10 cellular contexts compared by ENCODE assay signal in the genomic region with DNA sequence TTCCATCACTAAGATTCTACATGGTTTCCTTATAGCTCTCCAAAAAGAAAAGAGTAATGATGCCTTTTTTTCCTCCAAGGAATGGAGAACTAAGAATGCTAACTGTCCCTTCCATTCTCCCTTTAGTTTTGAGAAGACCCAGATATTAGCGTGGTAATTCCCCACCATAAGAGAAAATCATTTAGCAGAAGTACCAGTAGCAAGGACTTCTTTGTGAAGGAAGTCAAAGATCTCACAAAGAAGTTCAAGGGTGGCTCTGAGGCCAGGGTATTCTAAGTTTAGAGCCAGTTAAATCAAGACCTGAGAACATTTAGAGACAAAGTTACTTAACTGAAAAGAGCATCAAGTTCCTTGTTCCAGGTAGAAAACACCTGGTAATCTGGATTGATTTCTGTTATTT. TPM values are rescaled to one million over a fixed set of nuclear protein-coding genes. Genes with fewer than 3 reads are reported as not detected.
DNase-seq lines count a peak whose midpoint lies in the region; ATAC-seq and TF ChIP-seq lines count a peak whose summit lies in the region.
"Had no signal": no experiment of that assay in that cellular context is flagged by ENCODE, and none has a peak within 500 bp of the region (broad histone marks: within the 10 kb centered on the region; RNA-seq: fewer than 3 reads in every experiment).

No MANE protein-coding gene starts in this region.

- peaks cover 79% of the 10 kb centered on the region for H3K4me1 Mint-ChIP-seq in activated CD4-positive, alpha-beta memory T cell treated with anti-CD3 and anti-CD28 coated beads, Interleukin-2, amount 10 ng/mL, durations not matched to agents 7 days and 5 days
- peaks cover 81% of the 10 kb centered on the region for H3K4me1 Mint-ChIP-seq in activated CD4-positive, alpha-beta memory T cell treated with anti-CD3 and anti-CD28 coated beads for 36 hours (ENCODE audit: low read depth)
- peaks cover 36 to 92% (median 83%) of the 10 kb centered on the region in 4 donors for H3K4me1 Mint-ChIP-seq in naive thymus-derived CD8-positive, alpha-beta T cell

- H3K9me3 Mint-ChIP-seq in activated CD4-positive, alpha-beta memory T cell treated with anti-CD3 and anti-CD28 coated beads, Interleukin-2, amount 10 ng/mL, durations not matched to agents 7 days and 5 days, result no peaks in the 10 kb centered on the region
- H3K9me3 Mint-ChIP-seq in activated CD4-positive, alpha-beta memory T cell treated with anti-CD3 and anti-CD28 coated beads for 36 hours, result no peaks in the 10 kb centered on the region
- no peaks in the 10 kb centered on the region for H3K9me3 Mint-ChIP-seq in naive thymus-derived CD8-positive, alpha-beta T cell

- no peak for TF ChIP-seq POLR2A in esophagus muscularis mucosa (IDR thresholded peaks at IDR 0.05; ENCODE audit: low read depth)

- H3K56ac ChIP-seq in mesendoderm (ENCODE audit: low read length), result no peak overlapping the region

- H4K8ac ChIP-seq in mesendoderm (ENCODE audit: low read depth, low read length), result no peak overlapping the region

- CTCF ChIA-PET in activated CD4-positive, alpha-beta memory T cell treated with anti-CD3 and anti-CD28 coated beads, Interleukin-2, amount 10 ng/mL, durations not matched to agents 7 days and 5 days (lab: Charles Lee), result interaction anchor here (0.9 kb wide), 1 partner anchor 168 kb away, joined by 3 read pairs; no protein-coding TSS in a partner anchor
- CTCF ChIA-PET in activated CD4-positive, alpha-beta memory T cell treated with anti-CD3 and anti-CD28 coated beads for 36 hours (lab: Charles Lee), result no interaction called here
- CTCF ChIA-PET in SK-N-SH (lab: Yijun Ruan, JAX), result no interaction called here

- no peaks in the 10 kb centered on the region for H3K9me3 ChIP-seq in Loucy (ENCODE audit: insufficient read depth, low read depth, low read length)
- no peaks in the 10 kb centered on the region for H3K9me3 ChIP-seq in SK-N-SH
- no peaks in the 10 kb centered on the region for H3K9me3 ChIP-seq in esophagus muscularis mucosa

- H3K9me2 ChIP-seq in Loucy (replicated peaks; ENCODE audit: low read depth, low read length) (no peaks in the 10 kb centered on the region), SK-N-SH (no peaks in the 10 kb centered on the region)

- H4K5ac ChIP-seq in mesendoderm (ENCODE audit: low read length), result no peak overlapping the region

- intact Hi-C loops in activated CD4-positive, alpha-beta memory T cell treated with anti-CD3 and anti-CD28 coated beads for 36 hours (cut with micrococcal nuclease), result no loop called here
- intact Hi-C loops in esophagus muscularis mucosa (cut with DNase I), result loop anchor here (10.0 kb wide), 1 partner anchor 117 kb away; no protein-coding TSS in a partner anchor

- H3K18ac ChIP-seq in mesendoderm (ENCODE audit: low read length), result no peak overlapping the region

- TF ChIP-seq CTCF in Loucy (conservative IDR thresholded peaks at IDR 0.05; ENCODE audit: low read length), result no peak
- TF ChIP-seq CTCF in SK-N-SH (IDR thresholded peaks at IDR 0.05), result no peak
- no peak for TF ChIP-seq CTCF in esophagus muscularis mucosa (IDR thresholded peaks at IDR 0.05)

- no peak for TF ChIP-seq RAD21 in SK-N-SH (IDR thresholded peaks at IDR 0.05; ENCODE audit: low read length)

- H4K20me1 ChIP-seq in Loucy (ENCODE audit: insufficient read depth, low read length, poor library complexity, severe bottlenecking), result peaks cover 100% of the 10 kb centered on the region
- peaks cover 45% of the 10 kb centered on the region for H4K20me1 ChIP-seq in SK-N-SH (ENCODE audit: insufficient read depth)

- no peaks in the 10 kb centered on the region for H3K27me3 ChIP-seq in Loucy (ENCODE audit: insufficient read depth, low read length, poor library complexity, severe bottlenecking)
- no peaks in the 10 kb centered on the region for H3K27me3 ChIP-seq in mesendoderm (ENCODE audit: insufficient read depth, low read length, poor library complexity)
- H3K27me3 ChIP-seq in SK-N-SH (ENCODE audit: insufficient read depth), result no peaks in the 10 kb centered on the region
- H3K27me3 ChIP-seq in esophagus muscularis mucosa, result no peaks in the 10 kb centered on the region

- H3K27ac ChIP-seq in mesendoderm (ENCODE audit: low read depth, low read length) (no peak overlapping the region), SK-N-SH (ENCODE audit: low read depth in 2 of 2, low read length in 1 of 2) (no peak overlapping the region), esophagus muscularis mucosa (replicated peaks in 1 of 4) (no peak overlapping the region)

- H2AFZ ChIP-seq in Loucy (ENCODE audit: low read length) (no peak overlapping the region), SK-N-SH (ENCODE audit: low read depth) (no peak overlapping the region)

- H3K36me3 ChIP-seq in Loucy (ENCODE audit: insufficient read depth, low read length) (no peaks in the 10 kb centered on the region), mesendoderm (ENCODE audit: control insufficient read depth, insufficient read depth, low read length) (no peaks in the 10 kb centered on the region), SK-N-SH (replicated peaks in 1 of 2; ENCODE audit: control insufficient read depth in 1 of 2, insufficient read depth in 2 of 2, low read length in 1 of 2) (peaks cover 2 to 3% of the 10 kb centered on the region in 2 experiments), esophagus muscularis mucosa (no peaks in the 10 kb centered on the region)

- H3K79me2 ChIP-seq in Loucy (ENCODE audit: insufficient read depth, low read length) (peaks cover 100% of the 10 kb centered on the region), mesendoderm (ENCODE audit: control insufficient read depth, insufficient read depth, low read length) (peaks cover 15% of the 10 kb centered on the region), SK-N-SH (ENCODE audit: insufficient read depth) (peaks cover 99% of the 10 kb centered on the region)

- H3K79me1 ChIP-seq in mesendoderm (ENCODE audit: low read length), result no peaks in the 10 kb centered on the region

- H3K4me3 ChIP-seq in Loucy (ENCODE audit: low read length, poor library complexity, severe bottlenecking) (peak overlapping the region; percentile 51), mesendoderm (ENCODE audit: low read length) (no peak overlapping the region), SK-N-SH (ENCODE audit: low read depth in 2 of 2, low read length in 1 of 2) (no peak overlapping the region), esophagus muscularis mucosa (no peak overlapping the region)

- peaks cover 68% of the 10 kb centered on the region for H3K4me1 ChIP-seq in Loucy (ENCODE audit: insufficient read depth, low read length, poor library complexity, severe bottlenecking)
- H3K4me1 ChIP-seq in mesendoderm (ENCODE audit: control insufficient read depth, low read depth, low read length), result no peaks in the 10 kb centered on the region
- H3K4me1 ChIP-seq in SK-N-SH (ENCODE audit: control insufficient read depth in 1 of 2, insufficient read depth in 2 of 2, low read depth in 1 of 2, low read length in 1 of 2), result peaks cover 0 to 5% of the 10 kb centered on the region in 2 experiments; a peak in 3 of 4 replicates
- H3K4me1 ChIP-seq in esophagus muscularis mucosa, result peaks cover 46 to 91% (median 83%) of the 10 kb centered on the region in 4 donors

- H3K27ac Mint-ChIP-seq in activated CD4-positive, alpha-beta memory T cell treated with anti-CD3 and anti-CD28 coated beads, Interleukin-2, amount 10 ng/mL, durations not matched to agents 7 days and 5 days, result peak overlapping the region; percentile 23
- H3K27ac Mint-ChIP-seq in activated CD4-positive, alpha-beta memory T cell treated with anti-CD3 and anti-CD28 coated beads for 36 hours, result no peak overlapping the region
- H3K27ac Mint-ChIP-seq in naive thymus-derived CD8-positive, alpha-beta T cell, result peak overlapping the region in 6 of 10 donors; percentile 1 to 69 (median 32)

- H2AK5ac ChIP-seq in mesendoderm (ENCODE audit: low read length), result no peak overlapping the region

- H2BK15ac ChIP-seq in mesendoderm (replicated peaks; ENCODE audit: low read depth), result no peak overlapping the region

- no CpG with 5 or more reads among the region's 1 CpG for WGBS in mesendoderm (ENCODE audit: extremely low coverage, insufficient coverage, low lambda C conversion rate)
- 92% methylated on average over 1 of the region's 1 CpG for WGBS in SK-N-SH (ENCODE audit: low lambda C conversion rate)
- WGBS in esophagus muscularis mucosa, result 70% methylated on average over 1 of the region's 1 CpG

- TF ChIP-seq EP300 in SK-N-SH (IDR thresholded peaks at IDR 0.05; ENCODE audit: borderline replicate concordance in 1 of 2, low read depth in 1 of 2, low read length in 1 of 2) (no peak), esophagus muscularis mucosa (IDR thresholded peaks at IDR 0.05) (no peak)

- H3K4me2 ChIP-seq in Loucy (ENCODE audit: low read depth, low read length, poor library complexity, severe bottlenecking) (peak overlapping the region; percentile 78), mesendoderm (ENCODE audit: low read length) (no peak overlapping the region), SK-N-SH (no peak overlapping the region)

- H3F3A ChIP-seq in Loucy (ENCODE audit: low read depth) (peaks cover 8% of the 10 kb centered on the region; the same call in 1 of the 2 replicates), SK-N-SH (replicated peaks; ENCODE audit: insufficient read depth) (no peaks in the 10 kb centered on the region)

- H3K4me3 Mint-ChIP-seq in activated CD4-positive, alpha-beta memory T cell treated with anti-CD3 and anti-CD28 coated beads, Interleukin-2, amount 10 ng/mL, durations not matched to agents 7 days and 5 days, result no peak overlapping the region
- H3K4me3 Mint-ChIP-seq in activated CD4-positive, alpha-beta memory T cell treated with anti-CD3 and anti-CD28 coated beads for 36 hours, result no peak overlapping the region
- H3K4me3 Mint-ChIP-seq in naive thymus-derived CD8-positive, alpha-beta T cell, result peak overlapping the region in 9 of 10 donors; percentile 7 to 65 (median 39)

- DNase-seq in activated CD4-positive, alpha-beta memory T cell treated with anti-CD3 and anti-CD28 coated beads, Interleukin-2, amount 10 ng/mL, durations not matched to agents 7 days and 5 days, result no peak
- DNase-seq in activated CD4-positive, alpha-beta memory T cell treated with anti-CD3 and anti-CD28 coated beads for 36 hours, result no peak
- no peak for DNase-seq in naive thymus-derived CD8-positive, alpha-beta T cell
- DNase-seq in mesendoderm, result no peak
- no peak for DNase-seq in SK-N-SH
- no peak for DNase-seq in esophagus muscularis mucosa (ENCODE audit: extremely low spot score)
- DNase-seq: aorta, NCI-H1436 had no signal

- no peak overlapping the region for H2BK120ac ChIP-seq in mesendoderm (ENCODE audit: low read depth, low read length)

- H3K4ac ChIP-seq in mesendoderm (ENCODE audit: low read depth, low read length), result no peak overlapping the region

- ATAC-seq in GM21447 (IDR thresholded peaks at IDR 0.05; ENCODE audit: unreplicated experiment), result peak; percentile 45
- ATAC-seq in naive thymus-derived CD8-positive, alpha-beta T cell, result no peak

- no peak overlapping the region for H2BK5ac ChIP-seq in mesendoderm (ENCODE audit: low read length)

- no peak overlapping the region for H3K23ac ChIP-seq in mesendoderm (ENCODE audit: low read length)

- POLR2A ChIA-PET in activated CD4-positive, alpha-beta memory T cell treated with anti-CD3 and anti-CD28 coated beads, Interleukin-2, amount 10 ng/mL, durations not matched to agents 7 days and 5 days (lab: Charles Lee), result interaction anchor here (1.1 to 1.3 kb wide), 2 partner anchors 8 to 16 kb away, joined by 3 to 7 read pairs; no protein-coding TSS in a partner anchor
- POLR2A ChIA-PET in activated CD4-positive, alpha-beta memory T cell treated with anti-CD3 and anti-CD28 coated beads for 36 hours (lab: Charles Lee), result interaction anchor here (0.5 kb wide), 1 partner anchor 65 kb away, joined by 3 read pairs; no protein-coding TSS in a partner anchor
- POLR2A ChIA-PET in naive thymus-derived CD8-positive, alpha-beta T cell (lab: Charles Lee), result interaction anchor here (1.1 kb wide), 1 partner anchor 8 kb away, joined by 5 read pairs; no protein-coding TSS in a partner anchor
- POLR2A ChIA-PET in SK-N-SH (lab: Yijun Ruan, JAX), result no interaction called here

- H3K9ac ChIP-seq in Loucy (ENCODE audit: low read depth, low read length, poor library complexity, severe bottlenecking) (peak overlapping the region; percentile 22), mesendoderm (ENCODE audit: low read length) (no peak overlapping the region), SK-N-SH (no peak overlapping the region)

- peaks cover 59% of the 10 kb centered on the region for H3K36me3 Mint-ChIP-seq in activated CD4-positive, alpha-beta memory T cell treated with anti-CD3 and anti-CD28 coated beads, Interleukin-2, amount 10 ng/mL, durations not matched to agents 7 days and 5 days (ENCODE audit: low read depth)
- H3K36me3 Mint-ChIP-seq in activated CD4-positive, alpha-beta memory T cell treated with anti-CD3 and anti-CD28 coated beads for 36 hours, result peaks cover 12% of the 10 kb centered on the region
- H3K36me3 Mint-ChIP-seq in naive thymus-derived CD8-positive, alpha-beta T cell, result peaks cover 0 to 27% (median 6%) of the 10 kb centered on the region in 3 donors

- H3K27me3 Mint-ChIP-seq in activated CD4-positive, alpha-beta memory T cell treated with anti-CD3 and anti-CD28 coated beads, Interleukin-2, amount 10 ng/mL, durations not matched to agents 7 days and 5 days, result no peaks in the 10 kb centered on the region
- no peaks in the 10 kb centered on the region for H3K27me3 Mint-ChIP-seq in activated CD4-positive, alpha-beta memory T cell treated with anti-CD3 and anti-CD28 coated beads for 36 hours
- no peaks in the 10 kb centered on the region for H3K27me3 Mint-ChIP-seq in naive thymus-derived CD8-positive, alpha-beta T cell

RNA-seq across cellular contexts. Expression of a gene that starts 7.3 kb away (rescaled TPM):
- total RNA-seq in activated CD4-positive, alpha-beta memory T cell treated with anti-CD3 and anti-CD28 coated beads, Interleukin-2, amount 10 ng/mL, durations not matched to agents 7 days and 5 days, result 100 to 1,000 TPM; 134 to 161 TPM
- total RNA-seq in activated CD4-positive, alpha-beta memory T cell treated with anti-CD3 and anti-CD28 coated beads for 36 hours, result 10 to 100 TPM; 76.8 to 82.8 TPM
- 100 to 1,000 TPM; 153 to 164 TPM for total RNA-seq in naive thymus-derived CD8-positive, alpha-beta T cell
- 10 to 100 TPM; 49.1 to 57.0 (median 54.6) TPM for polyA plus RNA-seq in naive thymus-derived CD8-positive, alpha-beta T cell
- polyA plus RNA-seq in mesendoderm (2013, experiment 1 of 2), result 43.1 TPM
- 42.7 TPM for polyA plus RNA-seq in mesendoderm (2013, experiment 2 of 2)
- 13.2 and 19.1 TPM in 2 replicates for polyA plus RNA-seq in SK-N-SH (2012; rRNA removed)
- 14.2 and 16.4 TPM in 2 replicates for polyA plus RNA-seq in SK-N-SH (2012; cell fraction: cytosol; rRNA removed)
- 22.3 and 52.3 TPM in 2 replicates for polyA plus RNA-seq in SK-N-SH (2012; cell fraction: nucleus; rRNA removed)
- 10 to 100 TPM; 38.0 to 78.5 (median 49.9) TPM for total RNA-seq in esophagus muscularis mucosa

Comparison
In these comparisons a context has a peak if more than half of its experiments do, and no peak if none do; other contexts are left out.
1. H3K4me3 Mint-ChIP-seq: peak in naive thymus-derived CD8-positive, alpha-beta T cell (9 of 10); none in activated CD4-positive, alpha-beta memory T cell treated with anti-CD3 and anti-CD28 coated beads, Interleukin-2, amount 10 ng/mL, durations not matched to agents 7 days and 5 days (single experiment) and activated CD4-positive, alpha-beta memory T cell treated with anti-CD3 and anti-CD28 coated beads for 36 hours (single experiment).